ENCODE assay signal across 15 cellular contexts in genomic region chr10:93995598-93996271, GRCh38. TPM values are rescaled to one million over a fixed set of nuclear protein-coding genes. Genes with fewer than 3 reads are reported as not detected.
DNase-seq lines count a peak whose midpoint lies in the region; ATAC-seq and TF ChIP-seq lines count a peak whose summit lies in the region.
"Had no signal": no experiment of that assay in that cellular context is flagged by ENCODE, and none has a peak within 500 bp of the region (broad histone marks: within the 10 kb centered on the region; RNA-seq: fewer than 3 reads in every experiment).

No MANE protein-coding gene starts in this region.

- H3K4me1 ChIP-seq in PC-9 (replicated peaks; ENCODE audit: insufficient read depth) (peaks cover 59% of the 10 kb centered on the region), endodermal cell (ENCODE audit: control insufficient read depth, insufficient read depth, low read length) (peaks cover 9% of the 10 kb centered on the region), psoas muscle (peaks cover 33% of the 10 kb centered on the region)

- intact Hi-C loops in PC-9 (cut with micrococcal nuclease; ENCODE audit: unreplicated experiment): loop anchor here (1.0 to 10.0 kb wide), 2 partner anchors 11 to 81 kb away; no protein-coding TSS in a partner anchor
- intact Hi-C loops in psoas muscle (cut with DNase I): loop anchor here (5.0 to 10.0 kb wide), 2 partner anchors 33 to 219 kb away; no protein-coding TSS in a partner anchor

- H3K27me3 ChIP-seq in PC-9 (ENCODE audit: insufficient read depth, low read depth): no peaks in the 10 kb centered on the region
- no peaks in the 10 kb centered on the region for H3K27me3 ChIP-seq in endodermal cell (ENCODE audit: control insufficient read depth, insufficient read depth, low read length, poor library complexity, severe bottlenecking)
- no peaks in the 10 kb centered on the region for H3K27me3 ChIP-seq in psoas muscle (ENCODE audit: insufficient read depth in 3 of 3, low read length in 2 of 3)

- H3K9me3 ChIP-seq in PC-9 (ENCODE audit: insufficient read depth, low read depth): no peaks in the 10 kb centered on the region
- peaks cover 11% of the 10 kb centered on the region for H3K9me3 ChIP-seq in endodermal cell (ENCODE audit: control insufficient read depth, low read length)
- no peaks in the 10 kb centered on the region for H3K9me3 ChIP-seq in psoas muscle
- H3K9me3 ChIP-seq: gastroesophageal sphincter had no signal

- H3K4me3 Mint-ChIP-seq in endodermal cell: peak overlapping the region; percentile 65
- no peak overlapping the region for H3K4me3 Mint-ChIP-seq in activated T-cell treated with anti-CD3 and anti-CD28 coated beads, Interleukin-2, amount 50 U/mL, for 24 hours
- H3K4me3 Mint-ChIP-seq: activated T-cell treated with anti-CD3 and anti-CD28 coated beads, Interleukin-2, amount 50 U/mL, for 4 hours had no signal

- H3K27me3 Mint-ChIP-seq in endodermal cell (ENCODE audit: insufficient read depth): peaks cover 49% of the 10 kb centered on the region
- peaks cover 60% of the 10 kb centered on the region for H3K27me3 Mint-ChIP-seq in activated T-cell treated with anti-CD3 and anti-CD28 coated beads, Interleukin-2, amount 50 U/mL, for 24 hours

- no peaks in the 10 kb centered on the region for H3K9me2 ChIP-seq in PC-9 (ENCODE audit: insufficient read depth)

- H3K4me3 ChIP-seq in PC-9: peak overlapping the region; percentile 79; the same call in 1 of the 2 replicates
- H3K4me3 ChIP-seq in endodermal cell (ENCODE audit: low read length): peak overlapping the region; percentile 85
- H3K4me3 ChIP-seq in psoas muscle: peak overlapping the region; percentile 81

- no peak overlapping the region for H2AFZ ChIP-seq in PC-9

- 90 to 92% methylated on average over 8 to 10 of the region's 10 CpGs for WGBS in endodermal cell (ENCODE audit: insufficient coverage in 1 of 2, insufficient read length in 1 of 2), 2 experiments
- 85 to 89% (median 85%) methylated on average over 10 of the region's 10 CpGs for WGBS in psoas muscle, 3 donors

- peaks cover 47% of the 10 kb centered on the region for H3K79me2 ChIP-seq in PC-9 (ENCODE audit: low read depth)

- H3K9me3 Mint-ChIP-seq in endodermal cell: no peaks in the 10 kb centered on the region
- no peaks in the 10 kb centered on the region for H3K9me3 Mint-ChIP-seq in activated T-cell treated with anti-CD3 and anti-CD28 coated beads, Interleukin-2, amount 50 U/mL, for 24 hours
- H3K9me3 Mint-ChIP-seq: activated T-cell treated with anti-CD3 and anti-CD28 coated beads, Interleukin-2, amount 50 U/mL, for 4 hours had no signal

- POLR2A ChIA-PET in PC-9 (lab: Charles Lee; ENCODE audit: unreplicated experiment): interaction anchor here (0.6 to 0.7 kb wide), 3 partner anchors 43 to 513 kb away, joined by 3 to 5 read pairs (median 3); no protein-coding TSS in a partner anchor

- CTCF ChIA-PET in PC-9 (lab: Charles Lee): no interaction called here

- peaks cover 61% of the 10 kb centered on the region for H3K4me1 Mint-ChIP-seq in endodermal cell
- H3K4me1 Mint-ChIP-seq in activated T-cell treated with anti-CD3 and anti-CD28 coated beads, Interleukin-2, amount 50 U/mL, for 24 hours (ENCODE audit: low read depth): peaks cover 3% of the 10 kb centered on the region

- TF ChIP-seq CTCF in PC-9 (conservative IDR thresholded peaks at IDR 0.05) (no peak), endodermal cell (conservative IDR thresholded peaks at IDR 0.05) (no peak), psoas muscle (IDR thresholded peaks at IDR 0.05) (no peak)

- BruUV-seq in PC-9 (replicated peaks; lab: Mats Ljungman, UMichigan): no TSS peak

- peak overlapping the region; percentile 42 for H3K27ac ChIP-seq in PC-9
- no peak overlapping the region for H3K27ac ChIP-seq in endodermal cell (ENCODE audit: low read depth, low read length)
- no peak overlapping the region for H3K27ac ChIP-seq in psoas muscle
- H3K27ac ChIP-seq: C4-2B, gastroesophageal sphincter had no signal

- no peak overlapping the region for H3K9ac ChIP-seq in endodermal cell (ENCODE audit: extremely low read depth, low read length, poor library complexity, severe bottlenecking)

- DNase-seq in EH (ENCODE audit: low read depth): peak; percentile 79
- DNase-seq in PC-9: peak; percentile 34 to 91
- no peak for DNase-seq in endodermal cell
- DNase-seq in psoas muscle: no peak
- DNase-seq in GOT3 (lab: John Stamatoyannopoulos, UW): no peak
- DNase-seq in activated T-cell treated with anti-CD3 and anti-CD28 coated beads, Interleukin-2, amount 50 U/mL, for 24 hours: no peak
- DNase-seq in NCI-H748 (lab: John Stamatoyannopoulos, UW; ENCODE audit: unreplicated experiment): no peak
- DNase-seq: activated CD4-positive, alpha-beta T cell treated with anti-CD3 and anti-CD28 coated beads for 48 hours; activated T-cell treated with anti-CD3 and anti-CD28 coated beads, Interleukin-2, amount 50 U/mL, for 4 hours; stimulated activated naive CD4-positive, alpha-beta T cell; T-helper 1 cell had no signal

- peaks cover 29% of the 10 kb centered on the region for H3F3A ChIP-seq in PC-9 (ENCODE audit: insufficient read depth, low read depth)

- peak overlapping the region; percentile 78 for H3K4me2 ChIP-seq in PC-9

- no peaks in the 10 kb centered on the region for H3K36me3 ChIP-seq in PC-9 (ENCODE audit: low read depth)
- peaks cover 8% of the 10 kb centered on the region for H3K36me3 ChIP-seq in endodermal cell (ENCODE audit: control insufficient read depth, insufficient read depth, low read length)
- no peaks in the 10 kb centered on the region for H3K36me3 ChIP-seq in psoas muscle (ENCODE audit: insufficient read depth in 1 of 2, low read depth in 1 of 2)
- H3K36me3 ChIP-seq: gastroesophageal sphincter had no signal

- H4K20me1 ChIP-seq in PC-9 (ENCODE audit: insufficient read depth): no peaks in the 10 kb centered on the region

- peaks cover 5% of the 10 kb centered on the region for H3K36me3 Mint-ChIP-seq in endodermal cell (ENCODE audit: low read depth)
- H3K36me3 Mint-ChIP-seq in activated T-cell treated with anti-CD3 and anti-CD28 coated beads, Interleukin-2, amount 50 U/mL, for 24 hours (ENCODE audit: low read depth): no peaks in the 10 kb centered on the region

- ATAC-seq in psoas muscle: no peak
- no peak for ATAC-seq in HG03097 (IDR thresholded peaks at IDR 0.05; ENCODE audit: low FRiP score, unreplicated experiment)
- ATAC-seq: activated T-cell treated with anti-CD3 and anti-CD28 coated beads, Interleukin-2, amount 50 U/mL, for 4 hours; gastroesophageal sphincter; sciatic nerve had no signal

- H3K27ac Mint-ChIP-seq in endodermal cell: no peak overlapping the region
- no peak overlapping the region for H3K27ac Mint-ChIP-seq in activated T-cell treated with anti-CD3 and anti-CD28 coated beads, Interleukin-2, amount 50 U/mL, for 24 hours

RNA-seq across cellular contexts. Expression of gene PLCE1, which starts 2.0 kb away (rescaled TPM):
- total RNA-seq in PC-9 (2021): 14.8 and 15.2 TPM in 2 replicates
- 10 to 100 TPM; 13.1 to 14.3 TPM for total RNA-seq in endodermal cell
- 4.5 TPM for polyA plus RNA-seq in endodermal cell (2013, experiment 1 of 2)
- 6.2 TPM for polyA plus RNA-seq in endodermal cell (2013, experiment 2 of 2)
- 10 to 100 TPM in 1 of 4 donors, 1 to 10 TPM in 3; 2.8 to 11.5 (median 5.8) TPM for total RNA-seq in psoas muscle
- polyA plus RNA-seq in psoas muscle: 1 to 10 TPM in 1 of 3 donors, under 1 TPM in 2; 0.43 to 1.1 (median 0.94) TPM

Comparison
In these comparisons a context has a peak if more than half of its experiments do, and no peak if none do; other contexts are left out.
1. DNase-seq: peak in EH (single experiment) and PC-9 (2 of 2); none in endodermal cell (single experiment), psoas muscle (0 of 2), GOT3 (single experiment), activated T-cell treated with anti-CD3 and anti-CD28 coated beads, Interleukin-2, amount 50 U/mL, for 24 hours (single experiment) and NCI-H748 (single experiment).
2. Peak in every context shown above with its lines, with median percentiles within 50 percentile points of each other: H3K4me3 ChIP-seq.